1 cellular context compared by ENCODE assay signal in the genomic region with DNA sequence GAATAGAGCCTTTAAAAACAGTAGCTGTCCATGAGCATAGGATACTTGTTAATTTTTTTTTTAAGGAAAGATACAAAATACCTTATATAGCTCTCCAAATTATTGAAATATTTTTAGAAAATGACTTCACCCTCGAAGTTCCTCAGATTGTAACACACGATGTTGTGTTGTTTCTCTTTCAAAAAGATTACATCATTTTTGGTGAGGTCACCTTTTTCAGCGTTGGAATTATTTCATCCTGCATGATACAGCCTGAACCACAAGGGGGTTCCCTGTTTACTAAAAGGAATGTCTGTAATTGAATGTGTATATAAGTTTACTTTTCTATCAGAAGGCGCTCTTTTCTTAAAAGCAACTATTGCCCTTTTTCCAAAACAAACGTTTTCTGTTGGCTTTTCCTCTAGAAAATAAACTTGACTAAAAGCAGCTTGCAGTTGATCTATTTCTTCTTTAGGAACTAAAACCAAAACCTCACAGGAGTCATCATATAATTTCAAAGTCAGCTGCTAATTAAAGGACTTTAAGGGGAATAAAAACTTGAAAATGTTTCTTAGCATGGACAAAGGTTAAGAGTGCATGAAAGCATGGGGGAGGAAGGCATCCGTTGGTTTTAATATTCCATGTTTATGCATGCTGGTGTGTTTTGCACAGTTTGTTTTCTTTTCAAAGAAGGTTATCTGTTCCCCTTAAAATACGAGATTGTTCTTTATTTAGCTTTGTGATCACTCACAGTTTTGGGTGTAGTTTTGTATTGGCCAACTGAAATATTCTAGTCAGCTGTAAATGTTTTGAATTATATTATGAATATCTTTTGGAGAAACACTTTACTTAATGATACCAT.
TF ChIP-seq lines count a peak whose summit lies in the region.

No MANE protein-coding gene starts in this region.

TF ChIP-seq in K562, 482 proteins besides CTCF, POLR2A, EP300 and RAD21 (continued from another document and continues in another):
- TF ChIP-seq ZNF143 (CRISPR knock-in tag; IDR thresholded peaks at IDR 0.05) (no peak), RBM15 (IDR thresholded peaks at IDR 0.05; ENCODE audit: insufficient read depth, low read length) (no peak), RBM39 (optimal IDR thresholded peaks at IDR 0.05; ENCODE audit: low read depth, low read length) (no peak), CBFB (CRISPR knock-in tag; IDR thresholded peaks at IDR 0.05) (no peak), CREM (IDR thresholded peaks at IDR 0.05; ENCODE audit: low read depth) (no peak), GATA2 (CRISPR knock-in tag; IDR thresholded peaks at IDR 0.05) (no peak), MBD2 (IDR thresholded peaks at IDR 0.05; ENCODE audit: borderline replicate concordance, low read depth) (no peak), ZNF764 (CRISPR knock-in tag; IDR thresholded peaks at IDR 0.05; ENCODE audit: low read depth) (no peak), NUFIP1 (IDR thresholded peaks at IDR 0.05; ENCODE audit: partially characterized antibody) (no peak), HDAC8 (tag; IDR thresholded peaks at IDR 0.05) (no peak), RFX7 (CRISPR knock-in tag; IDR thresholded peaks at IDR 0.05) (no peak), ZNF696 (CRISPR knock-in tag; conservative IDR thresholded peaks at IDR 0.05) (no peak), ETV6 (IDR thresholded peaks at IDR 0.05; ENCODE audit: borderline replicate concordance in 1 of 2, low read depth in 2 of 2, low read length in 1 of 2) (no peak), ETV6 (CRISPR knock-in tag; IDR thresholded peaks at IDR 0.05; ENCODE audit: borderline replicate concordance) (no peak), FOXA1 (IDR thresholded peaks at IDR 0.05; ENCODE audit: borderline replicate concordance) (no peak), MAFK (IDR thresholded peaks at IDR 0.05; ENCODE audit: low read length) (no peak), ZNF561 (CRISPR knock-in tag; conservative IDR thresholded peaks at IDR 0.05) (no peak), MCM2 (IDR thresholded peaks at IDR 0.05; ENCODE audit: low read depth) (no peak), LCOR (CRISPR knock-in tag; IDR thresholded peaks at IDR 0.05) (no peak), PRMT5 (CRISPR knock-in tag; IDR thresholded peaks at IDR 0.05) (no peak), RBM14 (IDR thresholded peaks at IDR 0.05; ENCODE audit: borderline replicate concordance, insufficient read depth, low read depth, low read length) (no peak), ZNF140 (CRISPR knock-in tag; IDR thresholded peaks at IDR 0.05) (no peak), DDX20 (tag; IDR thresholded peaks at IDR 0.05; ENCODE audit: low read depth) (0 out of 2 replicates have a peak, but pooled peaks have one; percentile 18), ZNF707 (CRISPR knock-in tag; conservative IDR thresholded peaks at IDR 0.05) (no peak), CCAR2 (IDR thresholded peaks at IDR 0.05; ENCODE audit: low read depth, low read length) (no peak), CHCHD3 (CRISPR knock-in tag; IDR thresholded peaks at IDR 0.05) (no peak)
- TF ChIP-seq, protein P1, sequence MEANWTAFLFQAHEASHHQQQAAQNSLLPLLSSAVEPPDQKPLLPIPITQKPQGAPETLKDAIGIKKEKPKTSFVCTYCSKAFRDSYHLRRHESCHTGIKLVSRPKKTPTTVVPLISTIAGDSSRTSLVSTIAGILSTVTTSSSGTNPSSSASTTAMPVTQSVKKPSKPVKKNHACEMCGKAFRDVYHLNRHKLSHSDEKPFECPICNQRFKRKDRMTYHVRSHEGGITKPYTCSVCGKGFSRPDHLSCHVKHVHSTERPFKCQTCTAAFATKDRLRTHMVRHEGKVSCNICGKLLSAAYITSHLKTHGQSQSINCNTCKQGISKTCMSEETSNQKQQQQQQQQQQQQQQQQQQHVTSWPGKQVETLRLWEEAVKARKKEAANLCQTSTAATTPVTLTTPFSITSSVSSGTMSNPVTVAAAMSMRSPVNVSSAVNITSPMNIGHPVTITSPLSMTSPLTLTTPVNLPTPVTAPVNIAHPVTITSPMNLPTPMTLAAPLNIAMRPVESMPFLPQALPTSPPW (CRISPR knock-in tag; IDR thresholded peaks at IDR 0.05), result peak; percentile 33
- TF ChIP-seq, protein P2, sequence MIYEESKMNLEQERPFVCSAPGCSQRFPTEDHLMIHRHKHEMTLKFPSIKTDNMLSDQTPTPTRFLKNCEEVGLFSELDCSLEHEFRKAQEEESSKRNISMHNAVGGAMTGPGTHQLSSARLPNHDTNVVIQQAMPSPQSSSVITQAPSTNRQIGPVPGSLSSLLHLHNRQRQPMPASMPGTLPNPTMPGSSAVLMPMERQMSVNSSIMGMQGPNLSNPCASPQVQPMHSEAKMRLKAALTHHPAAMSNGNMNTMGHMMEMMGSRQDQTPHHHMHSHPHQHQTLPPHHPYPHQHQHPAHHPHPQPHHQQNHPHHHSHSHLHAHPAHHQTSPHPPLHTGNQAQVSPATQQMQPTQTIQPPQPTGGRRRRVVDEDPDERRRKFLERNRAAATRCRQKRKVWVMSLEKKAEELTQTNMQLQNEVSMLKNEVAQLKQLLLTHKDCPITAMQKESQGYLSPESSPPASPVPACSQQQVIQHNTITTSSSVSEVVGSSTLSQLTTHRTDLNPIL (CRISPR knock-in tag; IDR thresholded peaks at IDR 0.05), result no peak
- TF ChIP-seq, protein P3, sequence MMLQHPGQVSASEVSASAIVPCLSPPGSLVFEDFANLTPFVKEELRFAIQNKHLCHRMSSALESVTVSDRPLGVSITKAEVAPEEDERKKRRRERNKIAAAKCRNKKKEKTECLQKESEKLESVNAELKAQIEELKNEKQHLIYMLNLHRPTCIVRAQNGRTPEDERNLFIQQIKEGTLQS (IDR thresholded peaks at IDR 0.05), result peak; percentile 99
- TF ChIP-seq, protein P3 (CRISPR knock-in tag; conservative IDR thresholded peaks at IDR 0.05), result no peak
- TF ChIP-seq, protein P4, sequence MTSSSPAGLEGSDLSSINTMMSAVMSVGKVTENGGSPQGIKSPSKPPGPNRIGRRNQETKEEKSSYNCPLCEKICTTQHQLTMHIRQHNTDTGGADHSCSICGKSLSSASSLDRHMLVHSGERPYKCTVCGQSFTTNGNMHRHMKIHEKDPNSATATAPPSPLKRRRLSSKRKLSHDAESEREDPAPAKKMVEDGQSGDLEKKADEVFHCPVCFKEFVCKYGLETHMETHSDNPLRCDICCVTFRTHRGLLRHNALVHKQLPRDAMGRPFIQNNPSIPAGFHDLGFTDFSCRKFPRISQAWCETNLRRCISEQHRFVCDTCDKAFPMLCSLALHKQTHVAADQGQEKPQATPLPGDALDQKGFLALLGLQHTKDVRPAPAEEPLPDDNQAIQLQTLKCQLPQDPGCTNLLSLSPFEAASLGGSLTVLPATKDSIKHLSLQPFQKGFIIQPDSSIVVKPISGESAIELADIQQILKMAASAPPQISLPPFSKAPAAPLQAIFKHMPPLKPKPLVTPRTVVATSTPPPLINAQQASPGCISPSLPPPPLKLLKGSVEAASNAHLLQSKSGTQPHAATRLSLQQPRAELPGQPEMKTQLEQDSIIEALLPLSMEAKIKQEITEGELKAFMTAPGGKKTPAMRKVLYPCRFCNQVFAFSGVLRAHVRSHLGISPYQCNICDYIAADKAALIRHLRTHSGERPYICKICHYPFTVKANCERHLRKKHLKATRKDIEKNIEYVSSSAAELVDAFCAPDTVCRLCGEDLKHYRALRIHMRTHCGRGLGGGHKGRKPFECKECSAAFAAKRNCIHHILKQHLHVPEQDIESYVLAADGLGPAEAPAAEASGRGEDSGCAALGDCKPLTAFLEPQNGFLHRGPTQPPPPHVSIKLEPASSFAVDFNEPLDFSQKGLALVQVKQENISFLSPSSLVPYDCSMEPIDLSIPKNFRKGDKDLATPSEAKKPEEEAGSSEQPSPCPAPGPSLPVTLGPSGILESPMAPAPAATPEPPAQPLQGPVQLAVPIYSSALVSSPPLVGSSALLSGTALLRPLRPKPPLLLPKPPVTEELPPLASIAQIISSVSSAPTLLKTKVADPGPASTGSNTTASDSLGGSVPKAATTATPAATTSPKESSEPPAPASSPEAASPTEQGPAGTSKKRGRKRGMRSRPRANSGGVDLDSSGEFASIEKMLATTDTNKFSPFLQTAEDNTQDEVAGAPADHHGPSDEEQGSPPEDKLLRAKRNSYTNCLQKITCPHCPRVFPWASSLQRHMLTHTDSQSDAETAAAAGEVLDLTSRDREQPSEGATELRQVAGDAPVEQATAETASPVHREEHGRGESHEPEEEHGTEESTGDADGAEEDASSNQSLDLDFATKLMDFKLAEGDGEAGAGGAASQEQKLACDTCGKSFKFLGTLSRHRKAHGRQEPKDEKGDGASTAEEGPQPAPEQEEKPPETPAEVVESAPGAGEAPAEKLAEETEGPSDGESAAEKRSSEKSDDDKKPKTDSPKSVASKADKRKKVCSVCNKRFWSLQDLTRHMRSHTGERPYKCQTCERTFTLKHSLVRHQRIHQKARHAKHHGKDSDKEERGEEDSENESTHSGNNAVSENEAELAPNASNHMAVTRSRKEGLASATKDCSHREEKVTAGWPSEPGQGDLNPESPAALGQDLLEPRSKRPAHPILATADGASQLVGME (CRISPR knock-in tag; IDR thresholded peaks at IDR 0.05), result no peak
- TF ChIP-seq, protein P5, sequence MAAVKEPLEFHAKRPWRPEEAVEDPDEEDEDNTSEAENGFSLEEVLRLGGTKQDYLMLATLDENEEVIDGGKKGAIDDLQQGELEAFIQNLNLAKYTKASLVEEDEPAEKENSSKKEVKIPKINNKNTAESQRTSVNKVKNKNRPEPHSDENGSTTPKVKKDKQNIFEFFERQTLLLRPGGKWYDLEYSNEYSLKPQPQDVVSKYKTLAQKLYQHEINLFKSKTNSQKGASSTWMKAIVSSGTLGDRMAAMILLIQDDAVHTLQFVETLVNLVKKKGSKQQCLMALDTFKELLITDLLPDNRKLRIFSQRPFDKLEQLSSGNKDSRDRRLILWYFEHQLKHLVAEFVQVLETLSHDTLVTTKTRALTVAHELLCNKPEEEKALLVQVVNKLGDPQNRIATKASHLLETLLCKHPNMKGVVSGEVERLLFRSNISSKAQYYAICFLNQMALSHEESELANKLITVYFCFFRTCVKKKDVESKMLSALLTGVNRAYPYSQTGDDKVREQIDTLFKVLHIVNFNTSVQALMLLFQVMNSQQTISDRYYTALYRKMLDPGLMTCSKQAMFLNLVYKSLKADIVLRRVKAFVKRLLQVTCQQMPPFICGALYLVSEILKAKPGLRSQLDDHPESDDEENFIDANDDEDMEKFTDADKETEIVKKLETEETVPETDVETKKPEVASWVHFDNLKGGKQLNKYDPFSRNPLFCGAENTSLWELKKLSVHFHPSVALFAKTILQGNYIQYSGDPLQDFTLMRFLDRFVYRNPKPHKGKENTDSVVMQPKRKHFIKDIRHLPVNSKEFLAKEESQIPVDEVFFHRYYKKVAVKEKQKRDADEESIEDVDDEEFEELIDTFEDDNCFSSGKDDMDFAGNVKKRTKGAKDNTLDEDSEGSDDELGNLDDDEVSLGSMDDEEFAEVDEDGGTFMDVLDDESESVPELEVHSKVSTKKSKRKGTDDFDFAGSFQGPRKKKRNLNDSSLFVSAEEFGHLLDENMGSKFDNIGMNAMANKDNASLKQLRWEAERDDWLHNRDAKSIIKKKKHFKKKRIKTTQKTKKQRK (IDR thresholded peaks at IDR 0.05; ENCODE audit: borderline replicate concordance, low read depth, low read length), result no peak
- TF ChIP-seq, protein P6, sequence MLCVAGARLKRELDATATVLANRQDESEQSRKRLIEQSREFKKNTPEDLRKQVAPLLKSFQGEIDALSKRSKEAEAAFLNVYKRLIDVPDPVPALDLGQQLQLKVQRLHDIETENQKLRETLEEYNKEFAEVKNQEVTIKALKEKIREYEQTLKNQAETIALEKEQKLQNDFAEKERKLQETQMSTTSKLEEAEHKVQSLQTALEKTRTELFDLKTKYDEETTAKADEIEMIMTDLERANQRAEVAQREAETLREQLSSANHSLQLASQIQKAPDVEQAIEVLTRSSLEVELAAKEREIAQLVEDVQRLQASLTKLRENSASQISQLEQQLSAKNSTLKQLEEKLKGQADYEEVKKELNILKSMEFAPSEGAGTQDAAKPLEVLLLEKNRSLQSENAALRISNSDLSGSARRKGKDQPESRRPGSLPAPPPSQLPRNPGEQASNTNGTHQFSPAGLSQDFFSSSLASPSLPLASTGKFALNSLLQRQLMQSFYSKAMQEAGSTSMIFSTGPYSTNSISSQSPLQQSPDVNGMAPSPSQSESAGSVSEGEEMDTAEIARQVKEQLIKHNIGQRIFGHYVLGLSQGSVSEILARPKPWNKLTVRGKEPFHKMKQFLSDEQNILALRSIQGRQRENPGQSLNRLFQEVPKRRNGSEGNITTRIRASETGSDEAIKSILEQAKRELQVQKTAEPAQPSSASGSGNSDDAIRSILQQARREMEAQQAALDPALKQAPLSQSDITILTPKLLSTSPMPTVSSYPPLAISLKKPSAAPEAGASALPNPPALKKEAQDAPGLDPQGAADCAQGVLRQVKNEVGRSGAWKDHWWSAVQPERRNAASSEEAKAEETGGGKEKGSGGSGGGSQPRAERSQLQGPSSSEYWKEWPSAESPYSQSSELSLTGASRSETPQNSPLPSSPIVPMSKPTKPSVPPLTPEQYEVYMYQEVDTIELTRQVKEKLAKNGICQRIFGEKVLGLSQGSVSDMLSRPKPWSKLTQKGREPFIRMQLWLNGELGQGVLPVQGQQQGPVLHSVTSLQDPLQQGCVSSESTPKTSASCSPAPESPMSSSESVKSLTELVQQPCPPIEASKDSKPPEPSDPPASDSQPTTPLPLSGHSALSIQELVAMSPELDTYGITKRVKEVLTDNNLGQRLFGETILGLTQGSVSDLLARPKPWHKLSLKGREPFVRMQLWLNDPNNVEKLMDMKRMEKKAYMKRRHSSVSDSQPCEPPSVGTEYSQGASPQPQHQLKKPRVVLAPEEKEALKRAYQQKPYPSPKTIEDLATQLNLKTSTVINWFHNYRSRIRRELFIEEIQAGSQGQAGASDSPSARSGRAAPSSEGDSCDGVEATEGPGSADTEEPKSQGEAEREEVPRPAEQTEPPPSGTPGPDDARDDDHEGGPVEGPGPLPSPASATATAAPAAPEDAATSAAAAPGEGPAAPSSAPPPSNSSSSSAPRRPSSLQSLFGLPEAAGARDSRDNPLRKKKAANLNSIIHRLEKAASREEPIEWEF (CRISPR knock-in tag; IDR thresholded peaks at IDR 0.05), result no peak
- TF ChIP-seq, protein P7, sequence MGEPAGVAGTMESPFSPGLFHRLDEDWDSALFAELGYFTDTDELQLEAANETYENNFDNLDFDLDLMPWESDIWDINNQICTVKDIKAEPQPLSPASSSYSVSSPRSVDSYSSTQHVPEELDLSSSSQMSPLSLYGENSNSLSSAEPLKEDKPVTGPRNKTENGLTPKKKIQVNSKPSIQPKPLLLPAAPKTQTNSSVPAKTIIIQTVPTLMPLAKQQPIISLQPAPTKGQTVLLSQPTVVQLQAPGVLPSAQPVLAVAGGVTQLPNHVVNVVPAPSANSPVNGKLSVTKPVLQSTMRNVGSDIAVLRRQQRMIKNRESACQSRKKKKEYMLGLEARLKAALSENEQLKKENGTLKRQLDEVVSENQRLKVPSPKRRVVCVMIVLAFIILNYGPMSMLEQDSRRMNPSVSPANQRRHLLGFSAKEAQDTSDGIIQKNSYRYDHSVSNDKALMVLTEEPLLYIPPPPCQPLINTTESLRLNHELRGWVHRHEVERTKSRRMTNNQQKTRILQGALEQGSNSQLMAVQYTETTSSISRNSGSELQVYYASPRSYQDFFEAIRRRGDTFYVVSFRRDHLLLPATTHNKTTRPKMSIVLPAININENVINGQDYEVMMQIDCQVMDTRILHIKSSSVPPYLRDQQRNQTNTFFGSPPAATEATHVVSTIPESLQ (CRISPR knock-in tag; IDR thresholded peaks at IDR 0.05), result no peak
